In genomic region chr2:201185863-201186262, GRCh38 we compare ENCODE assay signal across 1 cellular context.
A peak's percentile ranks its signal among the peaks of the same experiment; 100 is the strongest.
TF ChIP-seq lines count a peak whose summit lies in the region.

No MANE protein-coding gene starts in this region.

TF ChIP-seq in GM12878, 131 proteins besides CTCF, POLR2A, EP300 and RAD21:
- no peak for TF ChIP-seq EED (IDR thresholded peaks at IDR 0.05; ENCODE audit: low read depth)
- peak; percentile 80; the same call in 1 of the 2 replicates for TF ChIP-seq SPI1 (IDR thresholded peaks at IDR 0.05; ENCODE audit: borderline replicate concordance, insufficient read depth, low read depth, low read length)
